ENCODE assay signal across 18 cellular contexts in genomic region chr7:12655161-12655560, GRCh38. TPM values are rescaled to one million over a fixed set of nuclear protein-coding genes. Genes with fewer than 3 reads are reported as not detected.
DNase-seq lines count a peak whose midpoint lies in the region; ATAC-seq and TF ChIP-seq lines count a peak whose summit lies in the region.
"Had no signal": no experiment of that assay in that cellular context is flagged by ENCODE, and none has a peak within 500 bp of the region (broad histone marks: within the 10 kb centered on the region; RNA-seq: fewer than 3 reads in every experiment).

No MANE protein-coding gene starts in this region.

- peaks cover 44% of the 10 kb centered on the region for H3F3A ChIP-seq in SK-N-SH (replicated peaks; ENCODE audit: insufficient read depth)

- no peak for TF ChIP-seq CTCF in SK-N-SH (IDR thresholded peaks at IDR 0.05)
- no peak for TF ChIP-seq CTCF in epithelial cell of esophagus (IDR thresholded peaks at IDR 0.05; ENCODE audit: insufficient read depth, low read depth, low read length, missing control alignments)
- TF ChIP-seq CTCF in osteoblast (IDR thresholded peaks at IDR 0.05; ENCODE audit: extremely low read depth, low read depth, low read length), result no peak

- TF ChIP-seq RAD21 in SK-N-SH (IDR thresholded peaks at IDR 0.05; ENCODE audit: low read length), result no peak

- H3K27ac ChIP-seq in SK-N-SH (ENCODE audit: low read depth in 2 of 2, low read length in 1 of 2) (peak overlapping the region in 1 of 2 experiments; percentile 8; a peak in 1 of 4 replicates), osteoblast (ENCODE audit: low read depth, low read length) (no peak overlapping the region)
- H3K27ac ChIP-seq: 22Rv1, BLaER1 had no signal

- H4K20me1 ChIP-seq in SK-N-SH (ENCODE audit: insufficient read depth) (no peaks in the 10 kb centered on the region), osteoblast (ENCODE audit: insufficient read depth, low read length) (no peaks in the 10 kb centered on the region)
- H4K20me1 ChIP-seq: BLaER1 had no signal

- H3K9me2 ChIP-seq in SK-N-SH, result no peaks in the 10 kb centered on the region

- peaks cover 0 to 16% of the 10 kb centered on the region in 2 experiments; a peak in 2 of 4 replicates for H3K4me1 ChIP-seq in SK-N-SH (ENCODE audit: control insufficient read depth in 1 of 2, insufficient read depth in 2 of 2, low read depth in 1 of 2, low read length in 1 of 2)
- H3K4me1 ChIP-seq in osteoblast (ENCODE audit: insufficient read depth, low read length), result peaks cover 12% of the 10 kb centered on the region
- H3K4me1 ChIP-seq: BLaER1 had no signal

- CTCF ChIA-PET in SK-N-SH (lab: Yijun Ruan, JAX), result no interaction called here

- H3K4me2 ChIP-seq in SK-N-SH (no peak overlapping the region), osteoblast (ENCODE audit: insufficient read depth, low read length) (no peak overlapping the region)
- H3K4me2 ChIP-seq: A549, BLaER1 had no signal

- H3K27me3 ChIP-seq in SK-N-SH (ENCODE audit: insufficient read depth) (no peaks in the 10 kb centered on the region), osteoblast (ENCODE audit: insufficient read depth, low read length) (no peaks in the 10 kb centered on the region)
- H3K27me3 ChIP-seq: BLaER1 had no signal

- H3K9me3 ChIP-seq in SK-N-SH (no peaks in the 10 kb centered on the region), osteoblast (ENCODE audit: low read depth, low read length) (no peaks in the 10 kb centered on the region)
- H3K9me3 ChIP-seq: A549, BLaER1 had no signal

- H3K9ac ChIP-seq in SK-N-SH, result no peak overlapping the region
- H3K9ac ChIP-seq: BLaER1 had no signal

- TF ChIP-seq EP300 in SK-N-SH (IDR thresholded peaks at IDR 0.05; ENCODE audit: borderline replicate concordance in 1 of 2, low read depth in 1 of 2, low read length in 1 of 2), result peak in 1 of 2 experiments; percentile 35; a peak in 1 of 4 replicates

- H3K4me3 ChIP-seq in SK-N-SH (ENCODE audit: low read depth in 2 of 2, low read length in 1 of 2) (no peak overlapping the region), epithelial cell of esophagus (ENCODE audit: low read length) (no peak overlapping the region), osteoblast (ENCODE audit: insufficient read depth, low read length) (no peak overlapping the region)
- H3K4me3 ChIP-seq: A549, BLaER1, K562 had no signal

- ATAC-seq in SK-N-SH treated with all-trans-retinoic acid at 6 μM for 48 hours (no peak), HG03442 (IDR thresholded peaks at IDR 0.05; ENCODE audit: unreplicated experiment) (no peak), left lobe of liver (no peak), HG02642 (IDR thresholded peaks at IDR 0.05; ENCODE audit: poor library complexity, unreplicated experiment) (no peak)
- ATAC-seq: A549, HCT116, K562 had no signal

- H3K79me2 ChIP-seq in SK-N-SH (ENCODE audit: insufficient read depth) (no peaks in the 10 kb centered on the region), osteoblast (ENCODE audit: insufficient read depth, low read length) (no peaks in the 10 kb centered on the region)

- H3K36me3 ChIP-seq in SK-N-SH (replicated peaks in 1 of 2; ENCODE audit: control insufficient read depth in 1 of 2, insufficient read depth in 2 of 2, low read length in 1 of 2), result no peaks in the 10 kb centered on the region
- no peaks in the 10 kb centered on the region for H3K36me3 ChIP-seq in osteoblast (ENCODE audit: insufficient read depth, low read length)
- H3K36me3 ChIP-seq: BLaER1 had no signal

- DNase-seq in SK-N-SH (no peak), HS-5 (ENCODE audit: low read depth) (peak; percentile 58), epithelial cell of esophagus (ENCODE audit: low read depth) (peak; percentile 29), osteoblast (ENCODE audit: insufficient read length, low spot score, missing footprints) (peak; percentile 53), left lobe of liver (ENCODE audit: low spot score) (no peak)
- DNase-seq: CD4-positive, alpha-beta memory T cell; DMS153; DMS79; GF-D8; HFFc6 had no signal

- POLR2A ChIA-PET in SK-N-SH (lab: Yijun Ruan, JAX), result no interaction called here

- no peak overlapping the region for H2AFZ ChIP-seq in SK-N-SH (ENCODE audit: low read depth)
- no peak overlapping the region for H2AFZ ChIP-seq in osteoblast (ENCODE audit: low read length)

- 54% methylated on average over 2 of the region's 2 CpGs for WGBS in SK-N-SH (ENCODE audit: low lambda C conversion rate)

TF ChIP-seq in SK-N-SH, 30 proteins besides CTCF, POLR2A, EP300 and RAD21:
- TF ChIP-seq FOSL2 (IDR thresholded peaks at IDR 0.05; ENCODE audit: borderline replicate concordance, low read depth) (peak; percentile 34; the same call in 1 of the 2 replicates), TCF12 (IDR thresholded peaks at IDR 0.05) (peak; percentile 53), YY1 (IDR thresholded peaks at IDR 0.05; ENCODE audit: low read depth) (no peak), SIN3A (IDR thresholded peaks at IDR 0.05; ENCODE audit: borderline replicate concordance, low read depth, low read length) (no peak), GABPA (IDR thresholded peaks at IDR 0.05; ENCODE audit: low read depth) (no peak), CHD2 (IDR thresholded peaks at IDR 0.05; ENCODE audit: low read length, partially characterized antibody) (no peak), NRF1 (IDR thresholded peaks at IDR 0.05; ENCODE audit: low read depth, low read length) (no peak), MAX (IDR thresholded peaks at IDR 0.05; ENCODE audit: low read depth) (no peak), MXI1 (IDR thresholded peaks at IDR 0.05; ENCODE audit: low read depth, low read length) (no peak), RCOR1 (IDR thresholded peaks at IDR 0.05; ENCODE audit: low read length) (no peak)

TF ChIP-seq in SK-N-SH treated with all-trans-retinoic acid at 6 μM for 48 hours, 23 proteins besides CTCF, POLR2A, EP300 and RAD21 (continues in another document):
- TF ChIP-seq ZNF8 (CRISPR knock-in tag; IDR thresholded peaks at IDR 0.05) (no peak), ESRRG (CRISPR knock-in tag; IDR thresholded peaks at IDR 0.05) (no peak), TOX (CRISPR knock-in tag; IDR thresholded peaks at IDR 0.05; ENCODE audit: borderline replicate concordance) (no peak), ZC3H10 (CRISPR knock-in tag; IDR thresholded peaks at IDR 0.05) (no peak), PPARA (CRISPR knock-in tag; IDR thresholded peaks at IDR 0.05; ENCODE audit: borderline replicate concordance) (no peak), TCF4 (CRISPR knock-in tag; IDR thresholded peaks at IDR 0.05; ENCODE audit: borderline replicate concordance) (no peak), ZFP30 (CRISPR knock-in tag; IDR thresholded peaks at IDR 0.05) (no peak), ARNTL (CRISPR knock-in tag; IDR thresholded peaks at IDR 0.05; ENCODE audit: borderline replicate concordance, low read depth) (no peak), SNAI2 (CRISPR knock-in tag; IDR thresholded peaks at IDR 0.05) (no peak), TSHZ2 (CRISPR knock-in tag; IDR thresholded peaks at IDR 0.05) (no peak), CSDC2 (CRISPR knock-in tag; IDR thresholded peaks at IDR 0.05) (no peak), CSRNP3 (CRISPR knock-in tag; IDR thresholded peaks at IDR 0.05) (no peak)

RNA-seq across cellular contexts. Expression of gene ARL4A, which starts 32.3 kb away (rescaled TPM):
- 5.5 and 6.5 TPM in 2 replicates for polyA plus RNA-seq in SK-N-SH (2012; rRNA removed)
- polyA plus RNA-seq in SK-N-SH (2012; cell fraction: cytosol; rRNA removed), result 8.7 and 12.4 TPM in 2 replicates
- polyA plus RNA-seq in SK-N-SH (2012; cell fraction: nucleus; rRNA removed), result 3.1 and 3.3 TPM in 2 replicates
- 20.6 and 25.3 TPM in 2 replicates for total RNA-seq in osteoblast
- 5.8 TPM for total RNA-seq in left lobe of liver

Comparison
In these comparisons a context has a peak if more than half of its experiments do, and no peak if none do; other contexts are left out.
1. DNase-seq: peak in HS-5 (single experiment), epithelial cell of esophagus (single experiment) and osteoblast (single experiment); none in SK-N-SH (single experiment) and left lobe of liver (single experiment).